ENCODE assay signal across 30 cellular contexts in genomic region chr10:79046326-79046725, GRCh38. TPM values are rescaled to one million over a fixed set of nuclear protein-coding genes. Genes with fewer than 3 reads are reported as not detected.
DNase-seq lines count a peak whose midpoint lies in the region; FAIRE-seq and TF ChIP-seq lines count a peak whose summit lies in the region.
"Had no signal": no experiment of that assay in that cellular context is flagged by ENCODE, and none has a peak within 500 bp of the region (broad histone marks: within the 10 kb centered on the region; RNA-seq: fewer than 3 reads in every experiment).

No MANE protein-coding gene starts in this region.

- H3K4me3 ChIP-seq in Loucy (ENCODE audit: low read length, poor library complexity, severe bottlenecking) = no peak overlapping the region
- no peak overlapping the region for H3K4me3 ChIP-seq in H1 (ENCODE audit: extremely low read depth in 1 of 4, insufficient read depth in 2 of 4, low read depth in 3 of 4, low read length in 4 of 4)
- H3K4me3 ChIP-seq in spleen = no peak overlapping the region
- H3K4me3 ChIP-seq in MG63 = no peak overlapping the region
- H3K4me3 ChIP-seq: A549, esophagus squamous epithelium, hepatocyte, prostate gland, SJSA1, transverse colon had no signal

- H3K9me3 ChIP-seq in Loucy (ENCODE audit: insufficient read depth, low read depth, low read length) = no peaks in the 10 kb centered on the region
- H3K9me3 ChIP-seq in H1 (ENCODE audit: insufficient read depth in 2 of 2, low read depth in 1 of 2, low read length in 1 of 2) = no peaks in the 10 kb centered on the region
- H3K9me3 ChIP-seq in spleen = no peaks in the 10 kb centered on the region
- H3K9me3 ChIP-seq in MG63 = no peaks in the 10 kb centered on the region
- H3K9me3 ChIP-seq: A549, esophagus squamous epithelium, prostate gland, SJSA1, transverse colon had no signal

- TF ChIP-seq POLR2A in H1 (IDR thresholded peaks at IDR 0.05; ENCODE audit: control extremely low read depth in 1 of 2, low read depth in 2 of 2, low read length in 2 of 2) (no peak), spleen (IDR thresholded peaks at IDR 0.05) (no peak)

- CTCF ChIA-PET in activated naive CD4-positive, alpha-beta T cell treated with anti-CD3 and anti-CD28 coated beads, Interleukin-2, amount 10 ng/mL, durations not matched to agents 7 days and 5 days (lab: Charles Lee) = no interaction called here
- CTCF ChIA-PET in activated naive CD4-positive, alpha-beta T cell treated with anti-CD3 and anti-CD28 coated beads for 36 hours (lab: Charles Lee) = no interaction called here
- CTCF ChIA-PET in H1 (lab: Charles Lee; ENCODE audit: partially characterized antibody) = interaction anchor here (1.3 to 3.0 kb wide), 2 partner anchors 23 to 150 kb away, joined by 3 to 10 read pairs; no protein-coding TSS in a partner anchor

- no peak for TF ChIP-seq EP300 in H1 (IDR thresholded peaks at IDR 0.05; ENCODE audit: borderline replicate concordance in 1 of 2, low read depth in 2 of 2, low read length in 2 of 2)

- H2BK20ac ChIP-seq in H1 (ENCODE audit: low read length) = no peak overlapping the region

- intact Hi-C loops in activated naive CD4-positive, alpha-beta T cell treated with anti-CD3 and anti-CD28 coated beads for 36 hours (cut with micrococcal nuclease) = no loop called here
- intact Hi-C loops in spleen (cut with DNase I; ENCODE audit: low total_unique reads) = no loop called here

- TF ChIP-seq CTCF in Loucy (conservative IDR thresholded peaks at IDR 0.05; ENCODE audit: low read length) (no peak), H1 (IDR thresholded peaks at IDR 0.05; ENCODE audit: control extremely low read depth in 1 of 3, insufficient read depth in 1 of 3, low read depth in 1 of 3, low read length in 3 of 3) (no peak), spleen (IDR thresholded peaks at IDR 0.05 in 8 of 11, conservative IDR thresholded peaks at IDR 0.05 in 3 of 11) (no peak)

- H3K79me2 ChIP-seq in Loucy (ENCODE audit: insufficient read depth, low read length) (no peaks in the 10 kb centered on the region), H1 (ENCODE audit: control insufficient read depth in 1 of 2, insufficient read depth in 2 of 2, low read length in 2 of 2) (no peaks in the 10 kb centered on the region)
- H3K79me2 ChIP-seq: hepatocyte had no signal

- H3K27me3 ChIP-seq in Loucy (ENCODE audit: insufficient read depth, low read length, poor library complexity, severe bottlenecking) (no peaks in the 10 kb centered on the region), H1 (replicated peaks in 1 of 4; ENCODE audit: control insufficient read depth in 3 of 4, extremely low read depth in 1 of 4, insufficient read depth in 3 of 4, low read length in 3 of 4) (no peaks in the 10 kb centered on the region), spleen (replicated peaks in 1 of 7) (no peaks in the 10 kb centered on the region), MG63 (no peaks in the 10 kb centered on the region)
- H3K27me3 ChIP-seq: esophagus squamous epithelium, hepatocyte, SJSA1, transverse colon had no signal

- no peak for TF ChIP-seq RAD21 in H1 (IDR thresholded peaks at IDR 0.05 in 1 of 2, conservative IDR thresholded peaks at IDR 0.05 in 1 of 2; ENCODE audit: low read depth in 2 of 2, low read length in 2 of 2)

- H3K27me3 Mint-ChIP-seq in activated naive CD4-positive, alpha-beta T cell treated with anti-CD3 and anti-CD28 coated beads, Interleukin-2, amount 10 ng/mL, durations not matched to agents 7 days and 5 days = peaks cover 6% of the 10 kb centered on the region
- H3K27me3 Mint-ChIP-seq in activated naive CD4-positive, alpha-beta T cell treated with anti-CD3 and anti-CD28 coated beads for 36 hours (ENCODE audit: low read depth) = no peaks in the 10 kb centered on the region
- H3K27me3 Mint-ChIP-seq: activated naive CD4-positive, alpha-beta T cell treated with anti-CD3 and anti-CD28 coated beads, Interleukin-2, amount 50 U/mL, for 24 hours; stimulated activated naive CD8-positive, alpha-beta T cell treated with anti-CD3 and anti-CD28 coated beads, Interleukin-15, amount 100 ng/mL, for 72 hours had no signal

- H3K18ac ChIP-seq in H1 (ENCODE audit: extremely low read depth, low read length) = no peak overlapping the region

- H3K36me3 Mint-ChIP-seq in activated naive CD4-positive, alpha-beta T cell treated with anti-CD3 and anti-CD28 coated beads, Interleukin-2, amount 10 ng/mL, durations not matched to agents 7 days and 5 days = peaks cover 2% of the 10 kb centered on the region
- H3K36me3 Mint-ChIP-seq in activated naive CD4-positive, alpha-beta T cell treated with anti-CD3 and anti-CD28 coated beads for 36 hours (ENCODE audit: low read depth) = no peaks in the 10 kb centered on the region
- H3K36me3 Mint-ChIP-seq: activated naive CD4-positive, alpha-beta T cell treated with anti-CD3 and anti-CD28 coated beads, Interleukin-2, amount 50 U/mL, for 24 hours had no signal

- H4K5ac ChIP-seq in H1 (ENCODE audit: insufficient read length, low read depth, low read length) = no peak overlapping the region

- no peak for FAIRE-seq in H1 (lab: Jason Lieb, UNC)
- FAIRE-seq: A549, endometrium, G401.6, TTC549 had no signal

- POLR2A ChIA-PET in H1 (lab: Charles Lee; ENCODE audit: partially characterized antibody) = interaction anchor here (1.0 kb wide), 1 partner anchor 7 kb away, joined by 4 read pairs; no protein-coding TSS in a partner anchor

- H3K4me3 Mint-ChIP-seq in activated naive CD4-positive, alpha-beta T cell treated with anti-CD3 and anti-CD28 coated beads, Interleukin-2, amount 10 ng/mL, durations not matched to agents 7 days and 5 days = no peak overlapping the region
- no peak overlapping the region for H3K4me3 Mint-ChIP-seq in activated naive CD4-positive, alpha-beta T cell treated with anti-CD3 and anti-CD28 coated beads for 36 hours
- H3K4me3 Mint-ChIP-seq: activated naive CD4-positive, alpha-beta T cell treated with anti-CD3 and anti-CD28 coated beads, Interleukin-2, amount 50 U/mL, for 24 hours; activated T-cell treated with anti-CD3 and anti-CD28 coated beads, Interleukin-2, amount 50 U/mL, for 4 hours; H9; stimulated activated naive CD8-positive, alpha-beta T cell treated with anti-CD3 and anti-CD28 coated beads, Interleukin-15, amount 100 ng/mL, for 72 hours had no signal

- peak overlapping the region; percentile 82 for H3K4me2 ChIP-seq in Loucy (ENCODE audit: low read depth, low read length, poor library complexity, severe bottlenecking)
- H3K4me2 ChIP-seq in H1 (ENCODE audit: insufficient read depth in 1 of 2, low read depth in 2 of 2, low read length in 2 of 2) = no peak overlapping the region
- H3K4me2 ChIP-seq: A549, hepatocyte had no signal

- H3K9ac ChIP-seq in Loucy (ENCODE audit: low read depth, low read length, poor library complexity, severe bottlenecking) = peak overlapping the region; percentile 78
- no peak overlapping the region for H3K9ac ChIP-seq in H1 (replicated peaks in 1 of 4; ENCODE audit: extremely low read depth in 1 of 4, low read depth in 3 of 4, low read length in 3 of 4)

- DNase-seq in activated naive CD4-positive, alpha-beta T cell treated with anti-CD3 and anti-CD28 coated beads, Interleukin-2, amount 10 ng/mL, durations not matched to agents 7 days and 5 days = no peak
- no peak for DNase-seq in activated naive CD4-positive, alpha-beta T cell treated with anti-CD3 and anti-CD28 coated beads for 36 hours
- DNase-seq in H1 (ENCODE audit: low read depth in 1 of 2, low spot score in 2 of 2) (no peak), spleen (peak; percentile 35), LoVo (ENCODE audit: low spot score) (no peak), MG63 (no peak), substantia nigra (lab: John Stamatoyannopoulos, UW) (no peak)
- DNase-seq: activated T-cell treated with anti-CD3 and anti-CD28 coated beads, Interleukin-2, amount 50 U/mL, for 4 hours; AML-193; COR-L47; dermis blood vessel endothelial cell; esophagus squamous epithelium; foreskin melanocyte; H9; mammary epithelial cell; MM.1S; NCI-H1417 treated with DMSO at 0.1 percent for 48 hours; NCI-H2081 treated with DMSO at 0.1 percent for 48 hours; NCI-H345; transverse colon had no signal

- H3K4ac ChIP-seq in H1 (replicated peaks; ENCODE audit: insufficient read length, low read depth, low read length) = no peak overlapping the region

- no peak overlapping the region for H3K56ac ChIP-seq in H1 (replicated peaks; ENCODE audit: insufficient read length, low read depth, low read length)

- no peak overlapping the region for H3K23ac ChIP-seq in H1 (ENCODE audit: insufficient read length)

- H3K4me1 ChIP-seq in Loucy (ENCODE audit: insufficient read depth, low read length, poor library complexity, severe bottlenecking) (peaks cover 65% of the 10 kb centered on the region), H1 (replicated peaks in 1 of 4; ENCODE audit: control insufficient read depth in 3 of 4, insufficient read depth in 4 of 4, low read length in 3 of 4) (peaks cover 1 to 9% (median 4%) of the 10 kb centered on the region in 4 experiments; a peak in 5 of 7 replicates), spleen (peaks cover 16 to 48% (median 37%) of the 10 kb centered on the region in 6 donors)

- no peak overlapping the region for H4K91ac ChIP-seq in H1 (replicated peaks; ENCODE audit: insufficient read length, low read length)

- H3F3A ChIP-seq in Loucy (ENCODE audit: low read depth) = 0 out of 2 replicates have a peak, but pooled peaks cover 5% of the 10 kb centered on the region

- H2AFZ ChIP-seq in Loucy (ENCODE audit: low read length) = no peak overlapping the region
- H2AFZ ChIP-seq in H1 (ENCODE audit: low read length) = no peak overlapping the region
- H2AFZ ChIP-seq: hepatocyte had no signal

- H4K8ac ChIP-seq in H1 (ENCODE audit: extremely low read depth, insufficient read depth, low read length) = no peak overlapping the region

- no peak overlapping the region for H3K14ac ChIP-seq in H1 (ENCODE audit: insufficient read length)

- no peak overlapping the region for H2BK12ac ChIP-seq in H1 (ENCODE audit: low read depth, low read length)

- peak overlapping the region; percentile 29 for H3K27ac Mint-ChIP-seq in activated naive CD4-positive, alpha-beta T cell treated with anti-CD3 and anti-CD28 coated beads, Interleukin-2, amount 10 ng/mL, durations not matched to agents 7 days and 5 days
- H3K27ac Mint-ChIP-seq in activated naive CD4-positive, alpha-beta T cell treated with anti-CD3 and anti-CD28 coated beads for 36 hours = no peak overlapping the region
- H3K27ac Mint-ChIP-seq: activated naive CD4-positive, alpha-beta T cell treated with anti-CD3 and anti-CD28 coated beads, Interleukin-2, amount 50 U/mL, for 24 hours had no signal

- H3K9me2 ChIP-seq in Loucy (replicated peaks; ENCODE audit: low read depth, low read length) = no peaks in the 10 kb centered on the region

- H3K4me1 Mint-ChIP-seq in activated naive CD4-positive, alpha-beta T cell treated with anti-CD3 and anti-CD28 coated beads, Interleukin-2, amount 10 ng/mL, durations not matched to agents 7 days and 5 days = peaks cover 60% of the 10 kb centered on the region
- H3K4me1 Mint-ChIP-seq in activated naive CD4-positive, alpha-beta T cell treated with anti-CD3 and anti-CD28 coated beads for 36 hours (ENCODE audit: low read depth) = peaks cover 46% of the 10 kb centered on the region

- 93% methylated on average over 9 of the region's 9 CpGs; no CpG with 5 or more reads in 1 of the 2 experiments for WGBS in H1 (ENCODE audit: extremely low coverage in 1 of 2, insufficient coverage in 1 of 2, insufficient read length in 1 of 2, insufficient replicate concordance in 2 of 2, low coverage in 1 of 2, low lambda C conversion rate in 2 of 2, missing lambda C conversion rate in 1 of 2), 2 experiments
- 91 to 95% (median 91%) methylated on average over 9 of the region's 9 CpGs for WGBS in spleen, 5 donors

- H3K27ac ChIP-seq in H1 (ENCODE audit: low read depth, low read length) (no peak overlapping the region), spleen (no peak overlapping the region), substantia nigra (ENCODE audit: low read depth, low read length, poor library complexity, severe bottlenecking) (no peak overlapping the region)
- H3K27ac ChIP-seq: hepatocyte, prostate gland, SJSA1, transverse colon had no signal

- no peaks in the 10 kb centered on the region for H3K23me2 ChIP-seq in H1 (ENCODE audit: low read depth, low read length)

- H4K20me1 ChIP-seq in Loucy (ENCODE audit: insufficient read depth, low read length, poor library complexity, severe bottlenecking) (no peaks in the 10 kb centered on the region), H1 (replicated peaks in 1 of 2; ENCODE audit: control insufficient read depth in 1 of 2, insufficient read depth in 2 of 2, low read length in 2 of 2) (peaks cover 0 to 3% of the 10 kb centered on the region in 2 experiments)

- no peak overlapping the region for H2BK120ac ChIP-seq in H1 (replicated peaks; ENCODE audit: low read depth, low read length)

- H2BK5ac ChIP-seq in H1 (ENCODE audit: low read depth, low read length) = no peak overlapping the region

- 0 out of 2 replicates have a peak overlapping the region, but pooled peaks have one; percentile 72 for H2BK15ac ChIP-seq in H1 (ENCODE audit: low read length)

- H3K36me3 ChIP-seq in Loucy (ENCODE audit: insufficient read depth, low read length) = no peaks in the 10 kb centered on the region
- H3K36me3 ChIP-seq in H1 (ENCODE audit: control insufficient read depth in 2 of 4, insufficient read depth in 4 of 4, low read length in 3 of 4) = no peaks in the 10 kb centered on the region
- no peaks in the 10 kb centered on the region for H3K36me3 ChIP-seq in spleen
- no peaks in the 10 kb centered on the region for H3K36me3 ChIP-seq in MG63
- H3K36me3 ChIP-seq: esophagus squamous epithelium, prostate gland, SJSA1, transverse colon had no signal

- no peaks in the 10 kb centered on the region for H3K79me1 ChIP-seq in H1 (ENCODE audit: low read depth, low read length)

- H3K9me3 Mint-ChIP-seq in activated naive CD4-positive, alpha-beta T cell treated with anti-CD3 and anti-CD28 coated beads, Interleukin-2, amount 10 ng/mL, durations not matched to agents 7 days and 5 days = no peaks in the 10 kb centered on the region
- H3K9me3 Mint-ChIP-seq in activated naive CD4-positive, alpha-beta T cell treated with anti-CD3 and anti-CD28 coated beads for 36 hours = peaks cover 4% of the 10 kb centered on the region
- H3K9me3 Mint-ChIP-seq: activated naive CD4-positive, alpha-beta T cell treated with anti-CD3 and anti-CD28 coated beads, Interleukin-2, amount 50 U/mL, for 24 hours; activated T-cell treated with anti-CD3 and anti-CD28 coated beads, Interleukin-2, amount 50 U/mL, for 4 hours; H9; stimulated activated naive CD8-positive, alpha-beta T cell treated with anti-CD3 and anti-CD28 coated beads, Interleukin-15, amount 100 ng/mL, for 72 hours had no signal

- H2AK5ac ChIP-seq in H1 (ENCODE audit: low read depth, low read length) = no peak overlapping the region

RNA-seq across cellular contexts. Expression of gene ZMIZ1, which starts 22.4 kb away (rescaled TPM):
- 10 to 100 TPM; 15.6 to 18.3 TPM for total RNA-seq in activated naive CD4-positive, alpha-beta T cell treated with anti-CD3 and anti-CD28 coated beads for 36 hours
- 28.0 and 29.7 TPM in 2 replicates for total RNA-seq in H1 (2021; fragmentation: NEBNext Ultra II Directional; extraction: Animal tissue kit (Norgen Biotek cat#: 25700))
- polyA plus RNA-seq in H1 (2011; rRNA removed) (8.1 and 17.1 TPM in 2 replicates), spleen (10 to 100 TPM; 10.7 to 29.7 (median 11.8) TPM)
- polyA plus RNA-seq in H1 (2011; cell fraction: cytosol; rRNA removed) = 7.4 TPM
- polyA plus RNA-seq in H1 (2011; cell fraction: nucleus; rRNA removed) = 33.0 TPM
- 17.4 to 25.1 TPM (median 23.6 TPM) in 4 replicates for polyA plus RNA-seq in H1 (2012, experiment 1 of 2)
- polyA plus RNA-seq in H1 (2012, experiment 2 of 2) = 13.4 TPM
- 11.4 TPM for polyA plus RNA-seq in H1 (2013, experiment 1 of 2)
- 10.1 TPM for polyA plus RNA-seq in H1 (2013, experiment 2 of 2)
- polyA minus RNA-seq in H1 (2011; rRNA and poly(A)+ RNA removed) = 9.1 and 16.3 TPM in 2 replicates
- 19.2 TPM for polyA minus RNA-seq in H1 (2011; cell fraction: cytosol; rRNA and poly(A)+ RNA removed)
- 24.4 TPM for polyA minus RNA-seq in H1 (2011; cell fraction: nucleus; rRNA and poly(A)+ RNA removed)
- 100 to 1,000 TPM; 117 to 210 (median 129) TPM for total RNA-seq in spleen
- total RNA-seq in MG63 (2014; rRNA removed; shearing (Covaris generic); ENCODE audit: low replicate concordance) = 9.5 and 22.4 TPM in 2 replicates
